ENCODE assay signal across 15 cellular contexts in the genomic region with DNA sequence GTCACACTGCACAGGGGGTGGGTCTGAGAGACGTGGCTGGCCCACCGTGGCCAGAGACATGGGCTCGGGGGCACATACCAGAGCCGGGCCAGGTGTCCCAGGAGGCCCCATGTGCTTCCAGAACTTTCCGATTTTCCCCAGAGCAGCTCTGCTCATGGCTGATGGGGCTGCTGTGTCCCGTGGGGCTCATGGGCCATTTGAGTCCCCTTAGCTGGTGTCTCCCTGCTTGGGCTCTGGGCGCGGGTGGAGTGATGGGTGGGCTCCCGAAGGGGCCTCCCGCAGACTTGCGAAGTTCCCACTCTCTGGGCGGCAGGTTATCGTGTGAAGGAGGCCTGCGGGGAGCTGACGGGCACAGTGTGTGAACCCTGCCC. TPM values are rescaled to one million over a fixed set of nuclear protein-coding genes. Genes with fewer than 3 reads are reported as not detected.
DNase-seq lines count a peak whose midpoint lies in the region; ATAC-seq and TF ChIP-seq lines count a peak whose summit lies in the region.
"Had no signal": no experiment of that assay in that cellular context is flagged by ENCODE, and none has a peak within 500 bp of the region (broad histone marks: within the 10 kb centered on the region; RNA-seq: fewer than 3 reads in every experiment).

No MANE protein-coding gene starts in this region.

- 91 to 92% methylated on average over 10 to 12 of the region's 15 CpGs for WGBS in upper lobe of left lung, 2 donors

- peak overlapping the region; percentile 30 for H3K27ac Mint-ChIP-seq in activated naive CD4-positive, alpha-beta T cell treated with anti-CD3 and anti-CD28 coated beads, Interleukin-2, amount 50 U/mL, for 24 hours
- H3K27ac Mint-ChIP-seq in activated T-helper 2 cell treated with anti-CD3 and anti-CD28 coated beads, Interferon-gamma antibody, Interleukin-2, Interleukin-4, amounts not matched to agents 10 μg/mL and 5 μg/mL and 100 μg/mL, durations not matched to agents 14 hours and 24 hours and 36 hours: peak overlapping the region; percentile 93

- H3K27me3 Mint-ChIP-seq in activated naive CD4-positive, alpha-beta T cell treated with anti-CD3 and anti-CD28 coated beads, Interleukin-2, amount 50 U/mL, for 24 hours: no peaks in the 10 kb centered on the region
- H3K27me3 Mint-ChIP-seq in activated T-helper 2 cell treated with anti-CD3 and anti-CD28 coated beads, Interferon-gamma antibody, Interleukin-2, Interleukin-4, amounts not matched to agents 10 μg/mL and 5 μg/mL and 100 μg/mL, durations not matched to agents 14 hours and 24 hours and 36 hours (ENCODE audit: low read depth): no peaks in the 10 kb centered on the region

- peaks cover 33% of the 10 kb centered on the region for H3K4me1 ChIP-seq in mucosa of stomach (ENCODE audit: control insufficient read depth, insufficient read depth, low read length)
- peaks cover 35 to 59% (median 40%) of the 10 kb centered on the region in 4 donors for H3K4me1 ChIP-seq in upper lobe of left lung
- H3K4me1 ChIP-seq in BE2C: peaks cover 3% of the 10 kb centered on the region; the same call in 1 of the 2 replicates

- TF ChIP-seq CTCF in upper lobe of left lung (IDR thresholded peaks at IDR 0.05) (no peak), BE2C (IDR thresholded peaks at IDR 0.05; ENCODE audit: low read depth, low read length) (no peak)

- TF ChIP-seq POLR2A in upper lobe of left lung (IDR thresholded peaks at IDR 0.05): no peak

- H3K36me3 Mint-ChIP-seq in activated naive CD4-positive, alpha-beta T cell treated with anti-CD3 and anti-CD28 coated beads, Interleukin-2, amount 50 U/mL, for 24 hours: no peaks in the 10 kb centered on the region
- H3K36me3 Mint-ChIP-seq in activated T-helper 2 cell treated with anti-CD3 and anti-CD28 coated beads, Interferon-gamma antibody, Interleukin-2, Interleukin-4, amounts not matched to agents 10 μg/mL and 5 μg/mL and 100 μg/mL, durations not matched to agents 14 hours and 24 hours and 36 hours (ENCODE audit: low read depth): peaks cover 48% of the 10 kb centered on the region

- H3K9ac ChIP-seq in mucosa of stomach (ENCODE audit: low read length): peak overlapping the region; percentile 99

- peak overlapping the region; percentile 94 for H3K4me3 Mint-ChIP-seq in activated naive CD4-positive, alpha-beta T cell treated with anti-CD3 and anti-CD28 coated beads, Interleukin-2, amount 50 U/mL, for 24 hours
- H3K4me3 Mint-ChIP-seq in activated T-helper 2 cell treated with anti-CD3 and anti-CD28 coated beads, Interferon-gamma antibody, Interleukin-2, Interleukin-4, amounts not matched to agents 10 μg/mL and 5 μg/mL and 100 μg/mL, durations not matched to agents 14 hours and 24 hours and 36 hours (ENCODE audit: low read depth): peak overlapping the region; percentile 97

- H3K9me3 Mint-ChIP-seq in activated naive CD4-positive, alpha-beta T cell treated with anti-CD3 and anti-CD28 coated beads, Interleukin-2, amount 50 U/mL, for 24 hours: no peaks in the 10 kb centered on the region
- no peaks in the 10 kb centered on the region for H3K9me3 Mint-ChIP-seq in activated T-helper 2 cell treated with anti-CD3 and anti-CD28 coated beads, Interferon-gamma antibody, Interleukin-2, Interleukin-4, amounts not matched to agents 10 μg/mL and 5 μg/mL and 100 μg/mL, durations not matched to agents 14 hours and 24 hours and 36 hours

- H3K36me3 ChIP-seq in mucosa of stomach (ENCODE audit: control insufficient read depth, insufficient read depth, low read length) (peaks cover 4% of the 10 kb centered on the region), upper lobe of left lung (peaks cover 6 to 52% (median 44%) of the 10 kb centered on the region in 4 donors), BE2C (no peaks in the 10 kb centered on the region)
- H3K36me3 ChIP-seq: cardiac muscle cell, WERI-Rb-1 had no signal

- ATAC-seq in upper lobe of left lung (ENCODE audit: low FRiP score in 2 of 2) (no peak), GM19328 (IDR thresholded peaks at IDR 0.05; ENCODE audit: unreplicated experiment) (no peak)

- peaks cover 40% of the 10 kb centered on the region for H3K4me1 Mint-ChIP-seq in activated naive CD4-positive, alpha-beta T cell treated with anti-CD3 and anti-CD28 coated beads, Interleukin-2, amount 50 U/mL, for 24 hours
- peaks cover 17% of the 10 kb centered on the region for H3K4me1 Mint-ChIP-seq in activated T-helper 2 cell treated with anti-CD3 and anti-CD28 coated beads, Interferon-gamma antibody, Interleukin-2, Interleukin-4, amounts not matched to agents 10 μg/mL and 5 μg/mL and 100 μg/mL, durations not matched to agents 14 hours and 24 hours and 36 hours (ENCODE audit: low read depth)

- intact Hi-C loops in activated T-helper 2 cell treated with anti-CD3 and anti-CD28 coated beads, Interferon-gamma antibody, Interleukin-2, Interleukin-4, amounts not matched to agents 10 μg/mL and 5 μg/mL and 100 μg/mL, durations not matched to agents 14 hours and 24 hours and 36 hours (cut with micrococcal nuclease): loop anchor here (10.0 kb wide), 1 partner anchor 1153 kb away; the partner anchor contains the start of gene MRPL20

- no peak overlapping the region for H3K4me3 ChIP-seq in mucosa of stomach (ENCODE audit: low read length)
- H3K4me3 ChIP-seq in upper lobe of left lung: peak overlapping the region in 3 of 4 donors; percentile 63 to 76 (median 70)
- no peak overlapping the region for H3K4me3 ChIP-seq in BE2C (ENCODE audit: low read depth, low read length)
- H3K4me3 ChIP-seq: cardiac muscle cell had no signal

- H3K27me3 ChIP-seq in mucosa of stomach (ENCODE audit: control insufficient read depth, insufficient read depth, low read length) (no peaks in the 10 kb centered on the region), upper lobe of left lung (no peaks in the 10 kb centered on the region), BE2C (no peaks in the 10 kb centered on the region)
- H3K27me3 ChIP-seq: cardiac muscle cell had no signal

- H3K9me3 ChIP-seq in mucosa of stomach (ENCODE audit: control insufficient read depth, low read length) (no peaks in the 10 kb centered on the region), upper lobe of left lung (no peaks in the 10 kb centered on the region), BE2C (no peaks in the 10 kb centered on the region)

- DNase-seq in activated naive CD4-positive, alpha-beta T cell treated with anti-CD3 and anti-CD28 coated beads, Interleukin-2, amount 50 U/mL, for 16 hours: no peak
- DNase-seq in activated T-helper 2 cell treated with anti-CD3 and anti-CD28 coated beads, Interferon-gamma antibody, Interleukin-2, Interleukin-4, amounts not matched to agents 10 μg/mL and 5 μg/mL and 100 μg/mL, durations not matched to agents 14 hours and 24 hours and 36 hours (ENCODE audit: low spot score): no peak
- DNase-seq in upper lobe of left lung (no peak), NCI-H1694 treated with DMSO at 0.1 percent for 48 hours (lab: John Stamatoyannopoulos, UW) (no peak), BE2C (no peak)
- DNase-seq: Kasumi-1; kidney glomerular epithelial cell; NCI-H1930; SHP77 treated with DMSO at 0.1 percent for 48 hours; stimulated activated CD4-positive, alpha-beta T cell treated with anti-CD3 and anti-CD28 coated beads, Interleukin-12 subunit alpha, Interleukin-12 subunit beta, amount 100 ng/mL, for 4 hours; WERI-Rb-1 had no signal

- H3K27ac ChIP-seq in upper lobe of left lung: peak overlapping the region; percentile 90 to 99 (median 96)
- H3K27ac ChIP-seq: cardiac muscle cell, WERI-Rb-1 had no signal

- TF ChIP-seq EP300 in upper lobe of left lung (IDR thresholded peaks at IDR 0.05): no peak

RNA-seq across cellular contexts. Expression of gene TNFRSF14, which starts 1.8 kb away (rescaled TPM):
- 191 and 199 TPM in 2 replicates for total RNA-seq in activated T-helper 2 cell treated with anti-CD3 and anti-CD28 coated beads, Interferon-gamma antibody, Interleukin-2, Interleukin-4, amounts not matched to agents 10 μg/mL and 5 μg/mL and 100 μg/mL, durations not matched to agents 14 hours and 24 hours and 36 hours
- 100 to 1,000 TPM in 4 of 6 donors, 10 to 100 TPM in 2; 61.1 to 641 (median 147) TPM for total RNA-seq in upper lobe of left lung
- polyA plus RNA-seq in BE2C (2012; ENCODE audit: insufficient read depth, insufficient read length, low read depth): 29.5 TPM

RNA-seq across cellular contexts. Expression of gene HES5, which starts 28.0 kb away (rescaled TPM):
- not detected in 2 replicates for total RNA-seq in activated T-helper 2 cell treated with anti-CD3 and anti-CD28 coated beads, Interferon-gamma antibody, Interleukin-2, Interleukin-4, amounts not matched to agents 10 μg/mL and 5 μg/mL and 100 μg/mL, durations not matched to agents 14 hours and 24 hours and 36 hours
- total RNA-seq in upper lobe of left lung: 1 to 10 TPM in 2 of 6 donors, under 1 TPM in 2, not detected in 2; 0.31 to 1.6 (median 0.92) TPM
- not detected for polyA plus RNA-seq in BE2C (2012; ENCODE audit: insufficient read depth, insufficient read length, low read depth)
- total RNA-seq: cardiac muscle cell had no signal
- polyA plus RNA-seq: cardiac muscle cell had no signal

RNA-seq across cellular contexts. Expression of gene PRXL2B, which starts 28.6 kb away (rescaled TPM):
- 26.5 and 28.4 TPM in 2 replicates for total RNA-seq in activated T-helper 2 cell treated with anti-CD3 and anti-CD28 coated beads, Interferon-gamma antibody, Interleukin-2, Interleukin-4, amounts not matched to agents 10 μg/mL and 5 μg/mL and 100 μg/mL, durations not matched to agents 14 hours and 24 hours and 36 hours
- 10 to 100 TPM; 10.5 to 34.2 (median 22.0) TPM for total RNA-seq in upper lobe of left lung
- polyA plus RNA-seq in BE2C (2012; ENCODE audit: insufficient read depth, insufficient read length, low read depth): 128 TPM

RNA-seq across cellular contexts. Expression of gene PANK4, which starts 31.6 kb away (rescaled TPM):
- total RNA-seq in activated T-helper 2 cell treated with anti-CD3 and anti-CD28 coated beads, Interferon-gamma antibody, Interleukin-2, Interleukin-4, amounts not matched to agents 10 μg/mL and 5 μg/mL and 100 μg/mL, durations not matched to agents 14 hours and 24 hours and 36 hours: 49.1 and 52.2 TPM in 2 replicates
- total RNA-seq in upper lobe of left lung: 100 to 1,000 TPM in 1 of 6 donors, 10 to 100 TPM in 5; 20.7 to 123 (median 36.9) TPM
- 39.2 TPM for polyA plus RNA-seq in BE2C (2012; ENCODE audit: insufficient read depth, insufficient read length, low read depth)

Comparison
In these comparisons a context has a peak if more than half of its experiments do, and no peak if none do; other contexts are left out.
1. H3K4me3 ChIP-seq: peak in upper lobe of left lung (3 of 4); none in mucosa of stomach (single experiment) and BE2C (single experiment).